In the genomic region with DNA sequence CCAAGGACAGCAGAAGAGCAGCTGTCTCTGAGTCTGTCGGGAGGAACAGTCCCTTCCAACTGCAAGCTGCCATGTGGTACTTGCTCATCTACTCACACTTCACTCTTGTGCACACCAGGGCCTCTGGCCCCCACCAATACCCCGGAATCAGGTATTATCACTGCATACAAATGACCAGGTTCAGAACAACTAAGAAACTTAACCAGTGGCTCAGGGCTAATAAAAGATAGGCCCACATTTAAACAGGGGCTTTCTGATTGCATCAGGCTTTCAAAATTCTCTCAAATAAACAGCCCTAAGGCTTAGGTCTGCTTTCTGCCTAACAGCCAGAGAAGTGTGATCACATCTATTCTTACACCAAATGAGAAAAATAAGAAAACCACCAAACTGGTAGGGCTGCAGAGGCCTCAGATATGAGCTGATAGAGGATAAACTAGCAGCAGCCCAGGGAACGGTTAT, we compare ENCODE assay signal across 13 cellular contexts. TPM values are rescaled to one million over a fixed set of nuclear protein-coding genes. Genes with fewer than 3 reads are reported as not detected.
DNase-seq lines count a peak whose midpoint lies in the region; ATAC-seq, FAIRE-seq and TF ChIP-seq lines count a peak whose summit lies in the region.
"Had no signal": no experiment of that assay in that cellular context is flagged by ENCODE, and none has a peak within 500 bp of the region (broad histone marks: within the 10 kb centered on the region; RNA-seq: fewer than 3 reads in every experiment).

No MANE protein-coding gene starts in this region.

- H3K9me3 ChIP-seq in A673 (ENCODE audit: low read depth, low read length, poor library complexity, severe bottlenecking) (no peaks in the 10 kb centered on the region), WERI-Rb-1 (ENCODE audit: severe bottlenecking) (no peaks in the 10 kb centered on the region), uterus (no peaks in the 10 kb centered on the region)

- H3K27me3 ChIP-seq in A673 (replicated peaks; ENCODE audit: insufficient read depth, low read depth, low read length, poor library complexity) (no peaks in the 10 kb centered on the region), WERI-Rb-1 (ENCODE audit: insufficient read depth, low read depth, severe bottlenecking) (no peaks in the 10 kb centered on the region), uterus (no peaks in the 10 kb centered on the region)
- H3K27me3 ChIP-seq: dorsolateral prefrontal cortex had no signal

- DNase-seq in A673 (ENCODE audit: low spot score): no peak
- DNase-seq in GM12891 (ENCODE audit: insufficient read length, low spot score): no peak
- no peak for DNase-seq in T-helper 2 cell treated with Interferon-gamma antibody and Interleukin-4, amounts not matched to agents 5 μg/mL and 100 μg/mL, for 36 hours (ENCODE audit: low spot score)
- DNase-seq in memory B cell (ENCODE audit: low spot score in 2 of 2): no peak
- DNase-seq in kidney tubule cell (ENCODE audit: low spot score): no peak
- no peak for DNase-seq in WERI-Rb-1
- DNase-seq in uterus: no peak
- DNase-seq: activated CD8-positive, alpha-beta memory T cell treated with anti-CD3 and anti-CD28 coated beads, Interleukin-2, amount 50 U/mL, for 48 hours; COR-L47; dorsolateral prefrontal cortex; NCI-H510A treated with DMSO at 0.1 percent for 48 hours; substantia nigra had no signal

- no peaks in the 10 kb centered on the region for H3K27me3 Mint-ChIP-seq in T-helper 2 cell treated with Interferon-gamma antibody and Interleukin-4, amounts not matched to agents 5 μg/mL and 100 μg/mL, for 36 hours (ENCODE audit: low read depth)
- H3K27me3 Mint-ChIP-seq in memory B cell: no peaks in the 10 kb centered on the region

- intact Hi-C loops in A673 (cut with micrococcal nuclease; ENCODE audit: unreplicated experiment): no loop called here
- intact Hi-C loops in uterus (cut with DNase I; ENCODE audit: low total_unique reads): no loop called here

- TF ChIP-seq POLR2A in GM12891 (IDR thresholded peaks at IDR 0.05; ENCODE audit: low read depth, low read length) (no peak), uterus (IDR thresholded peaks at IDR 0.05) (no peak)

- TF ChIP-seq CTCF in A673 (conservative IDR thresholded peaks at IDR 0.05; ENCODE audit: low read depth, low read length): no peak
- no peak for TF ChIP-seq CTCF in WERI-Rb-1 (IDR thresholded peaks at IDR 0.05; ENCODE audit: low read depth, low read length)
- TF ChIP-seq CTCF in uterus (IDR thresholded peaks at IDR 0.05): no peak

- H3K4me1 ChIP-seq in A673 (ENCODE audit: insufficient read depth, low read length, poor library complexity, severe bottlenecking): no peaks in the 10 kb centered on the region
- peaks cover 0 to 21% of the 10 kb centered on the region in 2 donors for H3K4me1 ChIP-seq in uterus

- H3K4me3 ChIP-seq in A673 (ENCODE audit: low read depth, low read length, poor library complexity, severe bottlenecking): no peak overlapping the region
- H3K4me3 ChIP-seq in WERI-Rb-1 (ENCODE audit: low read depth, low read length): no peak overlapping the region
- H3K4me3 ChIP-seq in uterus: no peak overlapping the region
- H3K4me3 ChIP-seq: dorsolateral prefrontal cortex had no signal

- H3K4me3 Mint-ChIP-seq in T-helper 2 cell treated with Interferon-gamma antibody and Interleukin-4, amounts not matched to agents 5 μg/mL and 100 μg/mL, for 36 hours: peak overlapping the region; percentile 86
- H3K4me3 Mint-ChIP-seq in memory B cell: no peak overlapping the region

- peak; percentile 78 for FAIRE-seq in GM12891 (lab: Jason Lieb, UNC)

- CTCF ChIA-PET in A673 (lab: Charles Lee): no interaction called here

- H3K4me1 Mint-ChIP-seq in T-helper 2 cell treated with Interferon-gamma antibody and Interleukin-4, amounts not matched to agents 5 μg/mL and 100 μg/mL, for 36 hours (ENCODE audit: low read depth): peaks cover 82% of the 10 kb centered on the region
- peaks cover 71% of the 10 kb centered on the region for H3K4me1 Mint-ChIP-seq in memory B cell

- peaks cover 29% of the 10 kb centered on the region for H3K36me3 Mint-ChIP-seq in T-helper 2 cell treated with Interferon-gamma antibody and Interleukin-4, amounts not matched to agents 5 μg/mL and 100 μg/mL, for 36 hours (ENCODE audit: low read depth)
- H3K36me3 Mint-ChIP-seq in memory B cell: peaks cover 8% of the 10 kb centered on the region

- POLR2A ChIA-PET in A673 (lab: Charles Lee; ENCODE audit: low non-redundant PET): no interaction called here

- no TSS peak for BruUV-seq in A673 (replicated peaks; lab: Mats Ljungman, UMichigan)

- peak overlapping the region; percentile 16 for H3K27ac ChIP-seq in A673 (ENCODE audit: low read depth, low read length, poor library complexity, severe bottlenecking)
- no peak overlapping the region for H3K27ac ChIP-seq in WERI-Rb-1
- H3K27ac ChIP-seq in uterus: no peak overlapping the region
- H3K27ac ChIP-seq: dorsolateral prefrontal cortex had no signal

- peak overlapping the region; percentile 87 for H3K27ac Mint-ChIP-seq in T-helper 2 cell treated with Interferon-gamma antibody and Interleukin-4, amounts not matched to agents 5 μg/mL and 100 μg/mL, for 36 hours
- H3K27ac Mint-ChIP-seq in memory B cell: peak overlapping the region; percentile 79

- H3K36me3 ChIP-seq in A673 (ENCODE audit: insufficient read depth, low read length, poor library complexity, severe bottlenecking) (no peaks in the 10 kb centered on the region), WERI-Rb-1 (peaks cover 4% of the 10 kb centered on the region), uterus (no peaks in the 10 kb centered on the region)

- no peaks in the 10 kb centered on the region for H3K9me3 Mint-ChIP-seq in T-helper 2 cell treated with Interferon-gamma antibody and Interleukin-4, amounts not matched to agents 5 μg/mL and 100 μg/mL, for 36 hours
- H3K9me3 Mint-ChIP-seq in memory B cell: no peaks in the 10 kb centered on the region

- ATAC-seq in memory B cell (ENCODE audit: low read depth): no peak
- ATAC-seq in GM21360 (IDR thresholded peaks at IDR 0.05; ENCODE audit: unreplicated experiment): no peak

TF ChIP-seq in GM12891, 5 proteins besides CTCF, POLR2A, EP300 and RAD21:
- TF ChIP-seq SPI1 (IDR thresholded peaks at IDR 0.05; ENCODE audit: low read depth, low read length): no peak

RNA-seq across cellular contexts. Expression of a gene that starts 20.7 kb away (rescaled TPM):
- 28.2 and 31.3 TPM in 2 replicates for total RNA-seq in A673 (2021)
- 55.8 TPM for polyA plus RNA-seq in GM12891 (2012; ENCODE audit: low read depth, missing spikeins)
- total RNA-seq in uterus: 10 to 100 TPM in 3 of 4 donors, 1 to 10 TPM in 1; 4.1 to 92.0 (median 41.2) TPM

RNA-seq across cellular contexts. Expression of a gene that starts 23.6 kb away (rescaled TPM):
- total RNA-seq in A673 (2021) (15.7 and 17.8 TPM in 2 replicates), uterus (10 to 100 TPM; 13.1 to 41.1 (median 23.8) TPM)
- polyA plus RNA-seq in GM12891 (2012; ENCODE audit: low read depth, missing spikeins): 53.4 TPM
